1 cellular context compared by ENCODE assay signal in genomic region chr7:120732256-120732655, GRCh38.
TF ChIP-seq lines count a peak whose summit lies in the region.

No MANE protein-coding gene starts in this region.

TF ChIP-seq in HCT116, 20 proteins besides CTCF, POLR2A, EP300 and RAD21 (continued from another document):
- TF ChIP-seq REST (IDR thresholded peaks at IDR 0.05; ENCODE audit: low read depth): no peak
- TF ChIP-seq CBX3 (IDR thresholded peaks at IDR 0.05; ENCODE audit: low read depth): no peak
- no peak for TF ChIP-seq ZBTB33 (IDR thresholded peaks at IDR 0.05; ENCODE audit: extremely low read depth, insufficient replicate concordance, low read length)
